ENCODE assay signal across 11 cellular contexts in the genomic region with DNA sequence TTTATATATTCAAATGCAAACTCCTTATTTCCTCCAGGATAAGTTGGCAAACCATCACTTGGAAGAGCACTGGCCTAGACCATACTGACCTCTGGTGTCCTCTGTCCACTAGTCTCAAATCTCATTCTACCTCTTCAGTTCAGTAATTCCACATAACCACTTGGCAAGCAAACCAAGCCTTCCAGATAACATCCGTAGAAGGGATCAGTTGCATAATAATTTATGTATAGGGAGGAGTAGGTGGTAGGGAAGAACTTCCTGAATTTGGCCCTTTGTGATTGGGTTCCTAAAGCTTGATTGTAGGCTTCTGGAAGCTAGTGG. TPM values are rescaled to one million over a fixed set of nuclear protein-coding genes. Genes with fewer than 3 reads are reported as not detected.
DNase-seq lines count a peak whose midpoint lies in the region; ATAC-seq and TF ChIP-seq lines count a peak whose summit lies in the region.
"Had no signal": no experiment of that assay in that cellular context is flagged by ENCODE, and none has a peak within 500 bp of the region (broad histone marks: within the 10 kb centered on the region; RNA-seq: fewer than 3 reads in every experiment).

No MANE protein-coding gene starts in this region.

- no peaks in the 10 kb centered on the region for H3K27me3 ChIP-seq in left lung
- H3K27me3 ChIP-seq in upper lobe of left lung, result no peaks in the 10 kb centered on the region
- no peaks in the 10 kb centered on the region for H3K27me3 ChIP-seq in effector memory CD4-positive, alpha-beta T cell (replicated peaks; ENCODE audit: control insufficient read depth, insufficient read depth, low read length, poor library complexity, severe bottlenecking)
- H3K27me3 ChIP-seq: BLaER1 treated with 17β-estradiol and CSF1 and Interleukin-3, amounts not matched to agents 10 nM and 100 nM had no signal

- H3K4me3 ChIP-seq in cardiac fibroblast (replicated peaks in 1 of 2; ENCODE audit: low read depth in 2 of 2, low read length in 2 of 2) (no peak overlapping the region), left lung (no peak overlapping the region), upper lobe of left lung (no peak overlapping the region)
- H3K4me3 ChIP-seq in effector memory CD4-positive, alpha-beta T cell (ENCODE audit: insufficient read depth, low read depth, low read length, poor library complexity, severe bottlenecking), result no peak overlapping the region
- H3K4me3 ChIP-seq: BLaER1 treated with 17β-estradiol and CSF1 and Interleukin-3, amounts not matched to agents 10 nM and 100 nM had no signal

- no peak for TF ChIP-seq POLR2A in upper lobe of left lung (IDR thresholded peaks at IDR 0.05)

- H3K27ac ChIP-seq in left lung (peak overlapping the region; percentile 16 to 21), upper lobe of left lung (peak overlapping the region; percentile 19 to 45 (median 28))
- no peak overlapping the region for H3K27ac ChIP-seq in effector memory CD4-positive, alpha-beta T cell (ENCODE audit: insufficient read depth, low read length, poor library complexity, severe bottlenecking)

- TF ChIP-seq CTCF in cardiac fibroblast (IDR thresholded peaks at IDR 0.05; ENCODE audit: low read depth, low read length) (no peak), left lung (IDR thresholded peaks at IDR 0.05) (no peak), upper lobe of left lung (IDR thresholded peaks at IDR 0.05) (peak in 1 of 6 experiments; percentile 38)

- H3K9me3 Mint-ChIP-seq in activated CD4-positive, alpha-beta memory T cell treated with anti-CD3 and anti-CD28 coated beads for 36 hours, result no peaks in the 10 kb centered on the region
- H3K9me3 Mint-ChIP-seq in activated CD4-positive, alpha-beta memory T cell treated with anti-CD3 and anti-CD28 coated beads, Interleukin-2, amount 10 ng/mL, durations not matched to agents 7 days and 5 days, result no peaks in the 10 kb centered on the region

- intact Hi-C loops in activated CD4-positive, alpha-beta memory T cell treated with anti-CD3 and anti-CD28 coated beads for 36 hours (cut with micrococcal nuclease), result no loop called here
- intact Hi-C loops in left lung (cut with DNase I), result no loop called here
- intact Hi-C loops in posterior cingulate gyrus (cut with DNase I), result loop anchor here (2.0 kb wide), 1 partner anchor 155 kb away; no protein-coding TSS in a partner anchor

- TF ChIP-seq EP300 in upper lobe of left lung (IDR thresholded peaks at IDR 0.05), result no peak

- WGBS in upper lobe of left lung, 2 donors, result 5 to 7% methylated on average over 1 of the region's 1 CpG

- ATAC-seq in left lung (peak; percentile 79), upper lobe of left lung (ENCODE audit: low FRiP score in 2 of 2) (peak; percentile 66 to 79), HG03442 (IDR thresholded peaks at IDR 0.05; ENCODE audit: unreplicated experiment) (no peak)

- H3K36me3 ChIP-seq in left lung, result peaks cover 0 to 62% of the 10 kb centered on the region in 2 donors
- peaks cover 4 to 51% (median 30%) of the 10 kb centered on the region in 4 donors for H3K36me3 ChIP-seq in upper lobe of left lung
- peaks cover 59% of the 10 kb centered on the region for H3K36me3 ChIP-seq in effector memory CD4-positive, alpha-beta T cell (ENCODE audit: control insufficient read depth, insufficient read depth, low read length)

- peaks cover 42% of the 10 kb centered on the region for H3K36me3 Mint-ChIP-seq in activated CD4-positive, alpha-beta memory T cell treated with anti-CD3 and anti-CD28 coated beads for 36 hours
- H3K36me3 Mint-ChIP-seq in activated CD4-positive, alpha-beta memory T cell treated with anti-CD3 and anti-CD28 coated beads, Interleukin-2, amount 10 ng/mL, durations not matched to agents 7 days and 5 days (ENCODE audit: low read depth), result peaks cover 68% of the 10 kb centered on the region

- CTCF ChIA-PET in activated CD4-positive, alpha-beta memory T cell treated with anti-CD3 and anti-CD28 coated beads for 36 hours (lab: Charles Lee), result no interaction called here
- CTCF ChIA-PET in activated CD4-positive, alpha-beta memory T cell treated with anti-CD3 and anti-CD28 coated beads, Interleukin-2, amount 10 ng/mL, durations not matched to agents 7 days and 5 days (lab: Charles Lee), result interaction anchor here (1.8 kb wide), 1 partner anchor 16 kb away, joined by 6 read pairs; no protein-coding TSS in a partner anchor

- H3K27me3 Mint-ChIP-seq in activated CD4-positive, alpha-beta memory T cell treated with anti-CD3 and anti-CD28 coated beads for 36 hours, result no peaks in the 10 kb centered on the region
- H3K27me3 Mint-ChIP-seq in activated CD4-positive, alpha-beta memory T cell treated with anti-CD3 and anti-CD28 coated beads, Interleukin-2, amount 10 ng/mL, durations not matched to agents 7 days and 5 days, result no peaks in the 10 kb centered on the region

- no peak overlapping the region for H3K4me3 Mint-ChIP-seq in activated CD4-positive, alpha-beta memory T cell treated with anti-CD3 and anti-CD28 coated beads for 36 hours
- no peak overlapping the region for H3K4me3 Mint-ChIP-seq in activated CD4-positive, alpha-beta memory T cell treated with anti-CD3 and anti-CD28 coated beads, Interleukin-2, amount 10 ng/mL, durations not matched to agents 7 days and 5 days

- peaks cover 33% of the 10 kb centered on the region for H3K4me1 Mint-ChIP-seq in activated CD4-positive, alpha-beta memory T cell treated with anti-CD3 and anti-CD28 coated beads for 36 hours (ENCODE audit: low read depth)
- H3K4me1 Mint-ChIP-seq in activated CD4-positive, alpha-beta memory T cell treated with anti-CD3 and anti-CD28 coated beads, Interleukin-2, amount 10 ng/mL, durations not matched to agents 7 days and 5 days, result peaks cover 20% of the 10 kb centered on the region

- peaks cover 20 to 53% of the 10 kb centered on the region in 2 donors for H3K4me1 ChIP-seq in left lung
- peaks cover 25 to 34% (median 30%) of the 10 kb centered on the region in 4 donors for H3K4me1 ChIP-seq in upper lobe of left lung
- no peaks in the 10 kb centered on the region for H3K4me1 ChIP-seq in effector memory CD4-positive, alpha-beta T cell (ENCODE audit: control insufficient read depth, insufficient read depth, low read length, poor library complexity, severe bottlenecking)

- DNase-seq in activated CD4-positive, alpha-beta memory T cell treated with anti-CD3 and anti-CD28 coated beads for 36 hours, result no peak
- DNase-seq in activated CD4-positive, alpha-beta memory T cell treated with anti-CD3 and anti-CD28 coated beads, Interleukin-2, amount 10 ng/mL, durations not matched to agents 7 days and 5 days, result no peak
- DNase-seq in cardiac fibroblast (ENCODE audit: low read depth in 2 of 2) (peak; percentile 55 to 79), left lung (no peak), upper lobe of left lung (no peak), posterior cingulate gyrus (no peak)
- no peak for DNase-seq in effector memory CD4-positive, alpha-beta T cell
- DNase-seq: activated CD4-positive, CD25-positive, alpha-beta regulatory T cell treated with anti-CD3 and anti-CD28 coated beads, Interleukin-2, amount 50 U/mL, for 72 hours; NCI-H1105 treated with DMSO at 0.1 percent for 48 hours had no signal

- H3K9me3 ChIP-seq in left lung (no peaks in the 10 kb centered on the region), upper lobe of left lung (no peaks in the 10 kb centered on the region)
- H3K9me3 ChIP-seq in effector memory CD4-positive, alpha-beta T cell (ENCODE audit: control insufficient read depth, low read length), result no peaks in the 10 kb centered on the region
- H3K9me3 ChIP-seq: BLaER1 treated with 17β-estradiol and CSF1 and Interleukin-3, amounts not matched to agents 10 nM and 100 nM had no signal

- H3K27ac Mint-ChIP-seq in activated CD4-positive, alpha-beta memory T cell treated with anti-CD3 and anti-CD28 coated beads for 36 hours, result peak overlapping the region; percentile 24
- H3K27ac Mint-ChIP-seq in activated CD4-positive, alpha-beta memory T cell treated with anti-CD3 and anti-CD28 coated beads, Interleukin-2, amount 10 ng/mL, durations not matched to agents 7 days and 5 days, result no peak overlapping the region

- POLR2A ChIA-PET in activated CD4-positive, alpha-beta memory T cell treated with anti-CD3 and anti-CD28 coated beads for 36 hours (lab: Charles Lee), result interaction anchor here (1.4 kb wide), 1 partner anchor 12 kb away, joined by 3 read pairs; no protein-coding TSS in a partner anchor
- POLR2A ChIA-PET in activated CD4-positive, alpha-beta memory T cell treated with anti-CD3 and anti-CD28 coated beads, Interleukin-2, amount 10 ng/mL, durations not matched to agents 7 days and 5 days (lab: Charles Lee), result interaction anchor here (0.9 to 1.2 kb wide), 3 partner anchors 15 to 56 kb away, joined by 3 to 4 read pairs (median 3); no protein-coding TSS in a partner anchor

RNA-seq across cellular contexts. Expression of a gene that starts 55.0 kb away (rescaled TPM):
- total RNA-seq in activated CD4-positive, alpha-beta memory T cell treated with anti-CD3 and anti-CD28 coated beads for 36 hours, result 10 to 100 TPM; 92.9 to 93.1 TPM
- total RNA-seq in activated CD4-positive, alpha-beta memory T cell treated with anti-CD3 and anti-CD28 coated beads, Interleukin-2, amount 10 ng/mL, durations not matched to agents 7 days and 5 days, result 100 to 1,000 TPM; 128 to 132 TPM
- 100 to 1,000 TPM in 1 of 2 donors, 10 to 100 TPM in 1; 90.7 to 106 TPM for total RNA-seq in left lung
- 100 to 1,000 TPM in 3 of 6 donors, 10 to 100 TPM in 3; 74.6 to 159 (median 101) TPM for total RNA-seq in upper lobe of left lung

Comparison
In these comparisons a context has a peak if more than half of its experiments do, and no peak if none do; other contexts are left out.
1. DNase-seq: peak in cardiac fibroblast (2 of 2); none in activated CD4-positive, alpha-beta memory T cell treated with anti-CD3 and anti-CD28 coated beads for 36 hours (single experiment), activated CD4-positive, alpha-beta memory T cell treated with anti-CD3 and anti-CD28 coated beads, Interleukin-2, amount 10 ng/mL, durations not matched to agents 7 days and 5 days (single experiment), left lung (0 of 2), upper lobe of left lung (0 of 2), posterior cingulate gyrus (0 of 10) and effector memory CD4-positive, alpha-beta T cell (0 of 3).